In genomic region chr9:83955985-83956287, GRCh38 we compare ENCODE assay signal across 9 cellular contexts. TPM values are rescaled to one million over a fixed set of nuclear protein-coding genes. Genes with fewer than 3 reads are reported as not detected.
DNase-seq lines count a peak whose midpoint lies in the region; ATAC-seq and TF ChIP-seq lines count a peak whose summit lies in the region.
"Had no signal": no experiment of that assay in that cellular context is flagged by ENCODE, and none has a peak within 500 bp of the region (broad histone marks: within the 10 kb centered on the region; RNA-seq: fewer than 3 reads in every experiment).

No MANE protein-coding gene starts in this region.

- no TSS peak for BruUV-seq in PC-9 (replicated peaks; lab: Mats Ljungman, UMichigan)

- intact Hi-C loops in PC-9 (cut with micrococcal nuclease; ENCODE audit: unreplicated experiment): loop anchor here (2.0 to 5.0 kb wide), 2 partner anchors 25 to 226 kb away; partner anchors contain the start of genes HNRNPK and RMI1

- peak overlapping the region; percentile 96 for H2AFZ ChIP-seq in PC-9

- H3K9me3 Mint-ChIP-seq in effector memory CD8-positive, alpha-beta T cell: no peaks in the 10 kb centered on the region
- peaks cover 6% of the 10 kb centered on the region for H3K9me3 Mint-ChIP-seq in nephron progenitor cell

- H4K20me1 ChIP-seq in PC-9 (ENCODE audit: insufficient read depth): no peaks in the 10 kb centered on the region

- no peaks in the 10 kb centered on the region for H3K36me3 ChIP-seq in PC-9 (ENCODE audit: low read depth)
- H3K36me3 ChIP-seq: cardiac muscle cell had no signal

- CTCF ChIA-PET in PC-9 (lab: Charles Lee): no interaction called here

- H3K4me3 ChIP-seq in PC-9: peak overlapping the region; percentile 69
- H3K4me3 ChIP-seq: cardiac muscle cell had no signal

- H3K4me1 Mint-ChIP-seq in effector memory CD8-positive, alpha-beta T cell (ENCODE audit: low read depth in 2 of 2): peaks cover 16% of the 10 kb centered on the region in 2 donors
- H3K4me1 Mint-ChIP-seq in nephron progenitor cell: peaks cover 31% of the 10 kb centered on the region

- H3K4me2 ChIP-seq in PC-9: peak overlapping the region; percentile 84

- peak overlapping the region; percentile 50; the same call in 1 of the 2 replicates for H3K27ac ChIP-seq in PC-9
- H3K27ac ChIP-seq: cardiac muscle cell had no signal

- POLR2A ChIA-PET in PC-9 (lab: Charles Lee; ENCODE audit: unreplicated experiment): interaction anchor here (0.7 kb wide), 1 partner anchor 34 kb away, joined by 3 read pairs; the partner anchor contains the start of gene KIF27

- H3K79me2 ChIP-seq in PC-9 (ENCODE audit: low read depth): no peaks in the 10 kb centered on the region

- TF ChIP-seq CTCF in PC-9 (conservative IDR thresholded peaks at IDR 0.05) (no peak), nephron progenitor cell (IDR thresholded peaks at IDR 0.05) (no peak)

- peaks cover 31% of the 10 kb centered on the region for H3K4me1 ChIP-seq in PC-9 (replicated peaks; ENCODE audit: insufficient read depth)

- no peaks in the 10 kb centered on the region for H3K27me3 ChIP-seq in PC-9 (ENCODE audit: insufficient read depth, low read depth)
- H3K27me3 ChIP-seq: cardiac muscle cell had no signal

- no peaks in the 10 kb centered on the region for H3K9me2 ChIP-seq in PC-9 (ENCODE audit: insufficient read depth)

- H3K27ac Mint-ChIP-seq in effector memory CD8-positive, alpha-beta T cell: peak overlapping the region; percentile 98 to 99
- H3K27ac Mint-ChIP-seq in nephron progenitor cell: no peak overlapping the region

- peaks cover 15% of the 10 kb centered on the region for H3K36me3 Mint-ChIP-seq in effector memory CD8-positive, alpha-beta T cell (ENCODE audit: insufficient read depth)
- peaks cover 5% of the 10 kb centered on the region for H3K36me3 Mint-ChIP-seq in nephron progenitor cell (ENCODE audit: low read depth)

- no peaks in the 10 kb centered on the region for H3K27me3 Mint-ChIP-seq in effector memory CD8-positive, alpha-beta T cell
- H3K27me3 Mint-ChIP-seq in nephron progenitor cell (ENCODE audit: low read depth, poor library complexity): peaks cover 5% of the 10 kb centered on the region

- DNase-seq in activated CD8-positive, alpha-beta memory T cell treated with anti-CD3 and anti-CD28 coated beads, Interleukin-2, amount 50 U/mL, for 48 hours: peak; percentile 76
- DNase-seq in activated CD8-positive, alpha-beta memory T cell treated with anti-CD3 and anti-CD28 coated beads for 24 hours: no peak
- DNase-seq in PC-9 (no peak), nephron progenitor cell (no peak), amygdala (lab: John Stamatoyannopoulos, UW) (no peak)
- DNase-seq in effector memory CD8-positive, alpha-beta T cell: peak in 2 of 3 experiments; percentile 10 to 23

- ATAC-seq in effector memory CD8-positive, alpha-beta T cell (replicated peaks): no peak
- ATAC-seq in HG02763 (IDR thresholded peaks at IDR 0.05; ENCODE audit: unreplicated experiment) (no peak), GM18870 (IDR thresholded peaks at IDR 0.05; ENCODE audit: unreplicated experiment) (no peak)

- peaks cover 34% of the 10 kb centered on the region for H3F3A ChIP-seq in PC-9 (ENCODE audit: insufficient read depth, low read depth)

- H3K4me3 Mint-ChIP-seq in effector memory CD8-positive, alpha-beta T cell: peak overlapping the region; percentile 97 to 100
- peak overlapping the region; percentile 86 for H3K4me3 Mint-ChIP-seq in nephron progenitor cell

- H3K9me3 ChIP-seq in PC-9 (ENCODE audit: insufficient read depth, low read depth): no peaks in the 10 kb centered on the region

RNA-seq across cellular contexts. Expression of gene HNRNPK, which starts 24.1 kb away (rescaled TPM):
- total RNA-seq in PC-9 (2021): 403 and 583 TPM in 2 replicates

RNA-seq across cellular contexts. Expression of gene RMI1, which starts 24.7 kb away (rescaled TPM):
- 13.9 and 19.2 TPM in 2 replicates for total RNA-seq in PC-9 (2021)

RNA-seq across cellular contexts. Expression of gene KIF27, which starts 34.7 kb away (rescaled TPM):
- 9.0 and 13.3 TPM in 2 replicates for total RNA-seq in PC-9 (2021)

Comparison
In these comparisons a context has a peak if more than half of its experiments do, and no peak if none do; other contexts are left out.
1. DNase-seq: peak in activated CD8-positive, alpha-beta memory T cell treated with anti-CD3 and anti-CD28 coated beads, Interleukin-2, amount 50 U/mL, for 48 hours (single experiment) and effector memory CD8-positive, alpha-beta T cell (2 of 3); none in activated CD8-positive, alpha-beta memory T cell treated with anti-CD3 and anti-CD28 coated beads for 24 hours (single experiment), PC-9 (0 of 2), nephron progenitor cell (single experiment) and amygdala (0 of 56).